In the genomic region with DNA sequence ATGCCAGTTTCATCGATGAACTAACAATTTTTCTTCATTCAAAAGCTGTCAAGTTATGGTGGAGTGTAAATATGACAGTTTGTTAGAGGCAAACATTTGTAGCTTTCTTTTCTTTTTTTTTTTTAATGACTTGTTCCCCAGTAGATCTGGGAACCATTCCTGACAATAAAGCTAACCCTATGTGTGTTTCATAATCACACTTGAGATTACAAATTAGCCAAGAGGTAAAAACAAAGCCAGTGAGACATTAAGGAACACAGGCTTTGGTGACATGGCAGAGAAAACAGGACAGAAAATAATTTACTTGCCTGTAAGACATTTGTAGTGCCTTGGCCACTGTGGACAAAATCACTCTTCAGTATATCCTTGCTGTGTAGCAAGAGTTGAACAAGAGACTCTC, we compare ENCODE assay signal across 21 cellular contexts.
DNase-seq lines count a peak whose midpoint lies in the region; ATAC-seq and TF ChIP-seq lines count a peak whose summit lies in the region.
"Had no signal": no experiment of that assay in that cellular context is flagged by ENCODE, and none has a peak within 500 bp of the region (broad histone marks: within the 10 kb centered on the region; RNA-seq: fewer than 3 reads in every experiment).

No MANE protein-coding gene starts in this region.

- no peak for TF ChIP-seq CTCF in WERI-Rb-1 (IDR thresholded peaks at IDR 0.05; ENCODE audit: low read depth, low read length)

- H3K27me3 ChIP-seq in WERI-Rb-1 (ENCODE audit: insufficient read depth, low read depth, severe bottlenecking): no peaks in the 10 kb centered on the region
- H3K27me3 ChIP-seq: BE2C; BLaER1 treated with 17β-estradiol and CSF1 and Interleukin-3, amounts not matched to agents 10 nM and 100 nM had no signal

- no peaks in the 10 kb centered on the region for H3K9me3 ChIP-seq in WERI-Rb-1 (ENCODE audit: severe bottlenecking)
- H3K9me3 ChIP-seq: A549; BE2C; BLaER1 treated with 17β-estradiol and CSF1 and Interleukin-3, amounts not matched to agents 10 nM and 100 nM had no signal

- no peaks in the 10 kb centered on the region for H3K27me3 Mint-ChIP-seq in activated T-cell treated with anti-CD3 and anti-CD28 coated beads, Interleukin-2, amount 50 U/mL, for 72 hours (ENCODE audit: low read depth)
- H3K27me3 Mint-ChIP-seq: CD4-positive, alpha-beta T cell; CD8-positive, alpha-beta memory T cell had no signal

- peaks cover 16% of the 10 kb centered on the region for H3K4me1 Mint-ChIP-seq in activated T-cell treated with anti-CD3 and anti-CD28 coated beads, Interleukin-2, amount 50 U/mL, for 72 hours (ENCODE audit: low read depth)
- H3K4me1 Mint-ChIP-seq: CD14-positive monocyte had no signal

- H3K27ac Mint-ChIP-seq in activated T-cell treated with anti-CD3 and anti-CD28 coated beads, Interleukin-2, amount 50 U/mL, for 72 hours: peak overlapping the region; percentile 46
- H3K27ac Mint-ChIP-seq: CD14-positive monocyte; CD4-positive, alpha-beta T cell had no signal

- H3K4me3 Mint-ChIP-seq in activated T-cell treated with anti-CD3 and anti-CD28 coated beads, Interleukin-2, amount 50 U/mL, for 72 hours: no peak overlapping the region
- H3K4me3 Mint-ChIP-seq: CD14-positive monocyte; CD4-positive, alpha-beta T cell had no signal

- H3K36me3 Mint-ChIP-seq in activated T-cell treated with anti-CD3 and anti-CD28 coated beads, Interleukin-2, amount 50 U/mL, for 72 hours (ENCODE audit: insufficient read depth in 2 of 2): peaks cover 0 to 2% of the 10 kb centered on the region in 2 donors
- H3K36me3 Mint-ChIP-seq: CD14-positive monocyte had no signal

- no peak overlapping the region for H3K4me3 ChIP-seq in WERI-Rb-1 (ENCODE audit: low read depth, low read length)
- H3K4me3 ChIP-seq: A549; BLaER1 treated with 17β-estradiol and CSF1 and Interleukin-3, amounts not matched to agents 10 nM and 100 nM; GM23248 had no signal

- no peaks in the 10 kb centered on the region for H3K36me3 ChIP-seq in WERI-Rb-1
- H3K36me3 ChIP-seq: BE2C; BLaER1 treated with 17β-estradiol and CSF1 and Interleukin-3, amounts not matched to agents 10 nM and 100 nM had no signal

- no peak for ATAC-seq in activated T-cell treated with anti-CD3 and anti-CD28 coated beads, Interleukin-2, amount 50 U/mL, for 72 hours (replicated peaks in 1 of 2)
- ATAC-seq: A549 had no signal

- H3K27ac ChIP-seq in WERI-Rb-1: peak overlapping the region; percentile 63
- no peak overlapping the region for H3K27ac ChIP-seq in caudate nucleus (ENCODE audit: low read depth, low read length)
- H3K27ac ChIP-seq: A549; BLaER1 treated with 17β-estradiol and CSF1 and Interleukin-3, amounts not matched to agents 10 nM and 100 nM; GM23248 had no signal

- DNase-seq in activated T-cell treated with anti-CD3 and anti-CD28 coated beads, Interleukin-2, amount 50 U/mL, for 72 hours: no peak
- no peak for DNase-seq in activated T-cell treated with anti-CD3 and anti-CD28 coated beads, Interleukin-2, amount 50 U/mL, for 48 hours
- no peak for DNase-seq in WERI-Rb-1
- DNase-seq in renal cortical epithelial cell (ENCODE audit: low read depth): peak; percentile 93
- no peak for DNase-seq in glomerular visceral epithelial cell (ENCODE audit: extremely low spot score)
- DNase-seq in caudate nucleus (lab: John Stamatoyannopoulos, UW): no peak
- DNase-seq: 8988T; ACHN; AML-193; BE2C; CD4-positive, alpha-beta T cell; CD8-positive, alpha-beta memory T cell; DMS53; DMS79 treated with DMSO at 0.1 percent for 48 hours; GF-D8; GM23248; H7; HCEC 1CT had no signal

- H3K9me3 Mint-ChIP-seq in activated T-cell treated with anti-CD3 and anti-CD28 coated beads, Interleukin-2, amount 50 U/mL, for 72 hours: peaks cover 0 to 7% of the 10 kb centered on the region in 2 donors
- H3K9me3 Mint-ChIP-seq: CD4-positive, alpha-beta T cell had no signal
